1 cellular context compared by ENCODE assay signal in the genomic region with DNA sequence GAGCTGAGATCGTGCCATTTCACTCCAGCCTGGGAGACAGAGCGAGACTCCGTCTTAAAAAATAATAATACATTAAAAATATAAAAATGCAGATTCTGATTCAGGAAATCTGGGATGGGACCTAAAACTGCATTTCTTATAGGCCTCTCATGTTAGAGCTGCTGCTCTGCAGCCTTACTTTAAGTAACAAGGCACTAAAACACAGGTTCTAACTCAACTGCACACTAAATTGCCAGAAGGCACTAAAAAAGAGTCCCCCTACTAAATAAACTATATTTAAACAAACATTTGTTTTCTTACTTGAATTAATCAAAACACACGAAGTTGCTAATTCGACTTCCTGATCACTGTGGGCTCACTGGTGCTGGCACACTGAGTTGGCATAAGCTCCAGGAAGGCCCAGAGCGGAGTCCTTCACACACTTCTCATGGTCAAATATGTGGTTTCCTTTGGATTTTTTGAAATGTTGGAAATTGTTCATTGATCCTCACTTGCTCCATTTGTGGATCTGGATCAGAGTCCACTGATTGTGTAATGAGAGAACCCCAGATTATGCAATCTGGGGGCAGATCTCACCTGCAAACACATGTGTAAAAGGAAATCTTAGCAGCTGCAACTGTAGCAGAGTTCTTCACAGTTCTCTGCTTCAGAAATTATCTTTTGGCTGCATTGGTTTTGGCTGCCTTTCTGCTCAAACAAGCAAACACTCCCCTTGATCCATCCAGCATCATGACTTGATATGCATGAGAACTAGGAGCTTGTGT.
TF ChIP-seq lines count a peak whose summit lies in the region.

No MANE protein-coding gene starts in this region.

TF ChIP-seq in HepG2, 621 proteins besides CTCF, POLR2A, EP300 and RAD21 (continues in another document):
- TF ChIP-seq POGZ (CRISPR knock-in tag; IDR thresholded peaks at IDR 0.05) (peak; percentile 90; the same call in 1 of the 2 replicates), HMG20A (CRISPR knock-in tag; IDR thresholded peaks at IDR 0.05; ENCODE audit: borderline replicate concordance) (peak; percentile 85), HNRNPH1 (optimal IDR thresholded peaks at IDR 0.05; ENCODE audit: low read depth, low read length) (no peak), IRF2 (CRISPR knock-in tag; IDR thresholded peaks at IDR 0.05) (peak; percentile 80), MIER3 (CRISPR knock-in tag; IDR thresholded peaks at IDR 0.05; ENCODE audit: borderline replicate concordance) (peak; percentile 86; the same call in 1 of the 2 replicates), SP140L (CRISPR knock-in tag; IDR thresholded peaks at IDR 0.05; ENCODE audit: borderline replicate concordance) (0 out of 2 replicates have a peak, but pooled peaks have one; percentile 53), HMG20B (CRISPR knock-in tag; conservative IDR thresholded peaks at IDR 0.05) (peak; percentile 53; the same call in 1 of the 2 replicates), STAG1 (CRISPR knock-in tag; IDR thresholded peaks at IDR 0.05) (peak; percentile 9; the same call in 1 of the 2 replicates), SRSF4 (IDR thresholded peaks at IDR 0.05; ENCODE audit: low read depth, low read length, poor library complexity, severe bottlenecking) (no peak), MIER2 (CRISPR knock-in tag; IDR thresholded peaks at IDR 0.05) (peak; percentile 73; the same call in 1 of the 2 replicates), CREM (IDR thresholded peaks at IDR 0.05) (peak; percentile 77), CREM (CRISPR knock-in tag; IDR thresholded peaks at IDR 0.05) (no peak), ZNF44 (CRISPR knock-in tag; IDR thresholded peaks at IDR 0.05) (peak; percentile 76; the same call in 1 of the 2 replicates), FOXO1 (CRISPR knock-in tag; IDR thresholded peaks at IDR 0.05) (peak; percentile 82), ZEB1 (IDR thresholded peaks at IDR 0.05; ENCODE audit: insufficient replicate concordance, low read depth) (peak; percentile 83), SMAD9 (CRISPR knock-in tag; IDR thresholded peaks at IDR 0.05) (no peak), DPF2 (CRISPR knock-in tag; IDR thresholded peaks at IDR 0.05; ENCODE audit: borderline replicate concordance, low read depth) (peak; percentile 66; the same call in 1 of the 2 replicates), ELF1 (CRISPR knock-in tag; IDR thresholded peaks at IDR 0.05) (0 out of 2 replicates have a peak, but pooled peaks have one; percentile 41), LCORL (IDR thresholded peaks at IDR 0.05) (no peak), LCORL (CRISPR knock-in tag; IDR thresholded peaks at IDR 0.05) (peak; percentile 72; the same call in 1 of the 2 replicates), NR2F1 (CRISPR knock-in tag; IDR thresholded peaks at IDR 0.05) (peak in 1 of 2 experiments; percentile 28; a peak in 1 of 4 replicates), ZNF24 (IDR thresholded peaks at IDR 0.05) (0 out of 2 replicates have a peak, but pooled peaks have one; percentile 28), HDAC2 (CRISPR knock-in tag; IDR thresholded peaks at IDR 0.05) (peak; percentile 87), DNMT1 (CRISPR knock-in tag; IDR thresholded peaks at IDR 0.05) (no peak), MAZ (IDR thresholded peaks at IDR 0.05; ENCODE audit: borderline replicate concordance, low read depth, low read length) (peak; percentile 61; the same call in 1 of the 2 replicates), MAZ (CRISPR knock-in tag; IDR thresholded peaks at IDR 0.05; ENCODE audit: low read depth) (peak; percentile 78), ZNF501 (CRISPR knock-in tag; IDR thresholded peaks at IDR 0.05) (peak; percentile 49; the same call in 1 of the 2 replicates), HNF4G (IDR thresholded peaks at IDR 0.05; ENCODE audit: borderline replicate concordance, low read depth, low read length) (peak; percentile 97), HNF4G (CRISPR knock-in tag; IDR thresholded peaks at IDR 0.05; ENCODE audit: borderline replicate concordance, low read depth) (peak; percentile 96), ARNTL (CRISPR knock-in tag; IDR thresholded peaks at IDR 0.05) (peak; percentile 100), ETV5 (CRISPR knock-in tag; IDR thresholded peaks at IDR 0.05; ENCODE audit: borderline replicate concordance) (peak; percentile 68; the same call in 1 of the 2 replicates), KDM6A (CRISPR knock-in tag; IDR thresholded peaks at IDR 0.05; ENCODE audit: low read depth) (peak; percentile 62), YEATS2 (CRISPR knock-in tag; IDR thresholded peaks at IDR 0.05; ENCODE audit: borderline replicate concordance) (0 out of 2 replicates have a peak, but pooled peaks have one; percentile 52), SCMH1 (CRISPR knock-in tag; IDR thresholded peaks at IDR 0.05; ENCODE audit: borderline replicate concordance) (no peak), ZKSCAN8 (CRISPR knock-in tag; IDR thresholded peaks at IDR 0.05; ENCODE audit: borderline replicate concordance) (peak; percentile 91; the same call in 1 of the 2 replicates)
- TF ChIP-seq, protein P1, sequence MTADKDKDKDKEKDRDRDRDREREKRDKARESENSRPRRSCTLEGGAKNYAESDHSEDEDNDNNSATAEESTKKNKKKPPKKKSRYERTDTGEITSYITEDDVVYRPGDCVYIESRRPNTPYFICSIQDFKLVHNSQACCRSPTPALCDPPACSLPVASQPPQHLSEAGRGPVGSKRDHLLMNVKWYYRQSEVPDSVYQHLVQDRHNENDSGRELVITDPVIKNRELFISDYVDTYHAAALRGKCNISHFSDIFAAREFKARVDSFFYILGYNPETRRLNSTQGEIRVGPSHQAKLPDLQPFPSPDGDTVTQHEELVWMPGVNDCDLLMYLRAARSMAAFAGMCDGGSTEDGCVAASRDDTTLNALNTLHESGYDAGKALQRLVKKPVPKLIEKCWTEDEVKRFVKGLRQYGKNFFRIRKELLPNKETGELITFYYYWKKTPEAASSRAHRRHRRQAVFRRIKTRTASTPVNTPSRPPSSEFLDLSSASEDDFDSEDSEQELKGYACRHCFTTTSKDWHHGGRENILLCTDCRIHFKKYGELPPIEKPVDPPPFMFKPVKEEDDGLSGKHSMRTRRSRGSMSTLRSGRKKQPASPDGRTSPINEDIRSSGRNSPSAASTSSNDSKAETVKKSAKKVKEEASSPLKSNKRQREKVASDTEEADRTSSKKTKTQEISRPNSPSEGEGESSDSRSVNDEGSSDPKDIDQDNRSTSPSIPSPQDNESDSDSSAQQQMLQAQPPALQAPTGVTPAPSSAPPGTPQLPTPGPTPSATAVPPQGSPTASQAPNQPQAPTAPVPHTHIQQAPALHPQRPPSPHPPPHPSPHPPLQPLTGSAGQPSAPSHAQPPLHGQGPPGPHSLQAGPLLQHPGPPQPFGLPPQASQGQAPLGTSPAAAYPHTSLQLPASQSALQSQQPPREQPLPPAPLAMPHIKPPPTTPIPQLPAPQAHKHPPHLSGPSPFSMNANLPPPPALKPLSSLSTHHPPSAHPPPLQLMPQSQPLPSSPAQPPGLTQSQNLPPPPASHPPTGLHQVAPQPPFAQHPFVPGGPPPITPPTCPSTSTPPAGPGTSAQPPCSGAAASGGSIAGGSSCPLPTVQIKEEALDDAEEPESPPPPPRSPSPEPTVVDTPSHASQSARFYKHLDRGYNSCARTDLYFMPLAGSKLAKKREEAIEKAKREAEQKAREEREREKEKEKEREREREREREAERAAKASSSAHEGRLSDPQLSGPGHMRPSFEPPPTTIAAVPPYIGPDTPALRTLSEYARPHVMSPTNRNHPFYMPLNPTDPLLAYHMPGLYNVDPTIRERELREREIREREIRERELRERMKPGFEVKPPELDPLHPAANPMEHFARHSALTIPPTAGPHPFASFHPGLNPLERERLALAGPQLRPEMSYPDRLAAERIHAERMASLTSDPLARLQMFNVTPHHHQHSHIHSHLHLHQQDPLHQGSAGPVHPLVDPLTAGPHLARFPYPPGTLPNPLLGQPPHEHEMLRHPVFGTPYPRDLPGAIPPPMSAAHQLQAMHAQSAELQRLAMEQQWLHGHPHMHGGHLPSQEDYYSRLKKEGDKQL (CRISPR knock-in tag; IDR thresholded peaks at IDR 0.05; ENCODE audit: low read depth) = peak; percentile 73; the same call in 1 of the 2 replicates
- TF ChIP-seq, protein P2, sequence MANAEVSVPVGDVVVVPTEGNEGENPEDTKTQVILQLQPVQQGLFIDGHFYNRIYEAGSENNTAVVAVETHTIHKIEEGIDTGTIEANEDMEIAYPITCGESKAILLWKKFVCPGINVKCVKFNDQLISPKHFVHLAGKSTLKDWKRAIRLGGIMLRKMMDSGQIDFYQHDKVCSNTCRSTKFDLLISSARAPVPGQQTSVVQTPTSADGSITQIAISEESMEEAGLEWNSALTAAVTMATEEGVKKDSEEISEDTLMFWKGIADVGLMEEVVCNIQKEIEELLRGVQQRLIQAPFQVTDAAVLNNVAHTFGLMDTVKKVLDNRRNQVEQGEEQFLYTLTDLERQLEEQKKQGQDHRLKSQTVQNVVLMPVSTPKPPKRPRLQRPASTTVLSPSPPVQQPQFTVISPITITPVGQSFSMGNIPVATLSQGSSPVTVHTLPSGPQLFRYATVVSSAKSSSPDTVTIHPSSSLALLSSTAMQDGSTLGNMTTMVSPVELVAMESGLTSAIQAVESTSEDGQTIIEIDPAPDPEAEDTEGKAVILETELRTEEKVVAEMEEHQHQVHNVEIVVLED (CRISPR knock-in tag; IDR thresholded peaks at IDR 0.05; ENCODE audit: borderline replicate concordance) = peak; percentile 17; the same call in 1 of the 2 replicates
- TF ChIP-seq, protein P3, sequence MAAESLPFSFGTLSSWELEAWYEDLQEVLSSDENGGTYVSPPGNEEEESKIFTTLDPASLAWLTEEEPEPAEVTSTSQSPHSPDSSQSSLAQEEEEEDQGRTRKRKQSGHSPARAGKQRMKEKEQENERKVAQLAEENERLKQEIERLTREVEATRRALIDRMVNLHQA (CRISPR knock-in tag; IDR thresholded peaks at IDR 0.05) = 0 out of 2 replicates have a peak, but pooled peaks have one; percentile 34
- TF ChIP-seq, protein P4, sequence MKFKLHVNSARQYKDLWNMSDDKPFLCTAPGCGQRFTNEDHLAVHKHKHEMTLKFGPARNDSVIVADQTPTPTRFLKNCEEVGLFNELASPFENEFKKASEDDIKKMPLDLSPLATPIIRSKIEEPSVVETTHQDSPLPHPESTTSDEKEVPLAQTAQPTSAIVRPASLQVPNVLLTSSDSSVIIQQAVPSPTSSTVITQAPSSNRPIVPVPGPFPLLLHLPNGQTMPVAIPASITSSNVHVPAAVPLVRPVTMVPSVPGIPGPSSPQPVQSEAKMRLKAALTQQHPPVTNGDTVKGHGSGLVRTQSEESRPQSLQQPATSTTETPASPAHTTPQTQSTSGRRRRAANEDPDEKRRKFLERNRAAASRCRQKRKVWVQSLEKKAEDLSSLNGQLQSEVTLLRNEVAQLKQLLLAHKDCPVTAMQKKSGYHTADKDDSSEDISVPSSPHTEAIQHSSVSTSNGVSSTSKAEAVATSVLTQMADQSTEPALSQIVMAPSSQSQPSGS (CRISPR knock-in tag; IDR thresholded peaks at IDR 0.05) = no peak
- TF ChIP-seq, protein P5, sequence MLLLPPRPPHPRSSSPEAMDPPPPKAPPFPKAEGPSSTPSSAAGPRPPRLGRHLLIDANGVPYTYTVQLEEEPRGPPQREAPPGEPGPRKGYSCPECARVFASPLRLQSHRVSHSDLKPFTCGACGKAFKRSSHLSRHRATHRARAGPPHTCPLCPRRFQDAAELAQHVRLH (CRISPR knock-in tag; IDR thresholded peaks at IDR 0.05; ENCODE audit: borderline replicate concordance, low read depth) = peak; percentile 22; the same call in 1 of the 2 replicates
- TF ChIP-seq, protein P6, sequence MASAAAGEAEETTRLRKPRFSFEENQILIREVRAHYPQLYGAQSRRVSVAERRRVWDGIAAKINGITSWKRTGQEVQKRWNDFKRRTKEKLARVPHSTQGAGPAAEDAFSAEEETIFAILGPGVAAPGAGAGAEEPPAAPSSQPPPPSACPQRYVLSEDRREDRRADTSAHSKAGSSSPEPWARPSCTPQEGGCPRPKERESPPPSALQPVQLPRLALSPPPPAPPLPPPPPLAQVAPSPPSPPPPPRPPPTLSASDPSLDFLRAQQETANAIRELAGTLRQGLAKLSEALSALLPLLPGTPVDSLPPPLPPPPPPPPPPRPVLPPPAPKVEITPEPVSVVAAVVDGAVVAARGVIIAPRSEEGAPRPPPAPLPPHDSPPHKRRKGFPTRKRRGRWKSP (CRISPR knock-in tag; IDR thresholded peaks at IDR 0.05) = peak; percentile 87
- TF ChIP-seq, protein P7, sequence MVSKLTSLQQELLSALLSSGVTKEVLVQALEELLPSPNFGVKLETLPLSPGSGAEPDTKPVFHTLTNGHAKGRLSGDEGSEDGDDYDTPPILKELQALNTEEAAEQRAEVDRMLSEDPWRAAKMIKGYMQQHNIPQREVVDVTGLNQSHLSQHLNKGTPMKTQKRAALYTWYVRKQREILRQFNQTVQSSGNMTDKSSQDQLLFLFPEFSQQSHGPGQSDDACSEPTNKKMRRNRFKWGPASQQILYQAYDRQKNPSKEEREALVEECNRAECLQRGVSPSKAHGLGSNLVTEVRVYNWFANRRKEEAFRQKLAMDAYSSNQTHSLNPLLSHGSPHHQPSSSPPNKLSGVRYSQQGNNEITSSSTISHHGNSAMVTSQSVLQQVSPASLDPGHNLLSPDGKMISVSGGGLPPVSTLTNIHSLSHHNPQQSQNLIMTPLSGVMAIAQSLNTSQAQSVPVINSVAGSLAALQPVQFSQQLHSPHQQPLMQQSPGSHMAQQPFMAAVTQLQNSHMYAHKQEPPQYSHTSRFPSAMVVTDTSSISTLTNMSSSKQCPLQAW (CRISPR knock-in tag; IDR thresholded peaks at IDR 0.05) = peak; percentile 69
- TF ChIP-seq, protein P8, sequence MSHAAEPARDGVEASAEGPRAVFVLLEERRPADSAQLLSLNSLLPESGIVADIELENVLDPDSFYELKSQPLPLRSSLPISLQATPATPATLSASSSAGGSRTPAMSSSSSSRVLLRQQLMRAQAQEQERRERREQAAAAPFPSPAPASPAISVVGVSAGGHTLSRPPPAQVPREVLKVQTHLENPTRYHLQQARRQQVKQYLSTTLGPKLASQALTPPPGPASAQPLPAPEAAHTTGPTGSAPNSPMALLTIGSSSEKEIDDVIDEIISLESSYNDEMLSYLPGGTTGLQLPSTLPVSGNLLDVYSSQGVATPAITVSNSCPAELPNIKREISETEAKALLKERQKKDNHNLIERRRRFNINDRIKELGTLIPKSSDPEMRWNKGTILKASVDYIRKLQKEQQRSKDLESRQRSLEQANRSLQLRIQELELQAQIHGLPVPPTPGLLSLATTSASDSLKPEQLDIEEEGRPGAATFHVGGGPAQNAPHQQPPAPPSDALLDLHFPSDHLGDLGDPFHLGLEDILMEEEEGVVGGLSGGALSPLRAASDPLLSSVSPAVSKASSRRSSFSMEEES (CRISPR knock-in tag; IDR thresholded peaks at IDR 0.05) = peak; percentile 53; the same call in 1 of the 2 replicates
